28 cellular contexts compared by ENCODE assay signal in the genomic region with DNA sequence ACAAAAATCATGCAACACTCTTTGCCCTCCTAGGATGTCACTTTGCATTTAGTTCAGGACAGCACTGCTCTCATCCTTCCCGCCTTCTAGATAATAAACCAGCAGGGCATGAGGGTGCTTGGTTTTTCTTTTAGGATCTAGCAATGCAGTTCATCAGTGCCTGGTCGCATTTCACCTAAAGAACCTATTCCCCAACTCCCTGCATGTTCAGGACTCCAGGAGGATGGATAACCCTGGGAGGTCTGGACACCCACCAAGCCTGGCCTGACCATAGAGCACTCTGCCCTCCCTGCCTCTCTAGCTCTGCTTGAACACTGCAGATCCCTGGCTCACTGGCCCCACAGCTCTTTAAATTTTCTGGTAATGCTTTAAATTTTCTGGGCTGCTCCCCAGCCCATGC. TPM values are rescaled to one million over a fixed set of nuclear protein-coding genes. Genes with fewer than 3 reads are reported as not detected.
"Had no signal": no experiment of that assay in that cellular context is flagged by ENCODE, and none has a peak within 500 bp of the region (broad histone marks: within the 10 kb centered on the region; RNA-seq: fewer than 3 reads in every experiment).

No MANE protein-coding gene starts in this region.

- ATAC-seq: activated naive CD4-positive, alpha-beta T cell treated with anti-CD3 and anti-CD28 coated beads, Interleukin-2, amount 50 U/mL, for 72 hours; PC-3; Right ventricle myocardium inferior had no signal

- H3K9me3 ChIP-seq: adrenal gland, MG63 had no signal

- H3K36me3 ChIP-seq: adrenal gland, brain microvascular endothelial cell had no signal

- H3K4me3 Mint-ChIP-seq: activated CD4-positive, alpha-beta T cell treated with anti-CD3 and anti-CD28 coated beads, Interleukin-2, amount 10 ng/mL, durations not matched to agents 24 days and 14 days; activated naive CD4-positive, alpha-beta T cell treated with anti-CD3 and anti-CD28 coated beads for 36 hours; T-helper 1 cell treated with Interleukin-12 subunit alpha and Interleukin-12 subunit beta and Interleukin-4 antibody, amounts not matched to agents 30 μg/mL and 1 μg/mL, for 36 hours had no signal

- H3K27ac ChIP-seq: adrenal gland, brain microvascular endothelial cell, RWPE1 had no signal

- H3K27me3 ChIP-seq: adrenal gland, brain microvascular endothelial cell, MG63 had no signal

- DNase-seq: activated CD4-positive, alpha-beta T cell treated with anti-CD3 and anti-CD28 coated beads, Interleukin-2, amount 10 ng/mL, durations not matched to agents 24 days and 14 days; activated CD4-positive, alpha-beta T cell treated with anti-CD3 and anti-CD28 coated beads, Interleukin-2, amount 50 U/mL, for 4 hours; activated CD8-positive, alpha-beta memory T cell treated with anti-CD3 and anti-CD28 coated beads, Interleukin-2, amount 50 U/mL, for 48 hours; activated effector memory CD4-positive, alpha-beta T cell treated with anti-CD3 and anti-CD28 coated beads, Interleukin-2, amount 50 U/mL, for 16 hours; activated naive CD4-positive, alpha-beta T cell treated with anti-CD3 and anti-CD28 coated beads for 36 hours; activated T-cell treated with anti-CD3 and anti-CD28 coated beads, Interleukin-2, amount 50 U/mL, for 48 hours; adrenal gland; brain microvascular endothelial cell; central memory CD4-positive, alpha-beta T cell; Kasumi-1; KBM-7; MG63; NCI-H1048; NCI-H1105 treated with DMSO at 0.1 percent for 48 hours; NCI-H1436; NCI-H1694; NCI-H1930; NCI-H2081 treated with DMSO at 0.1 percent for 48 hours; NCI-H345; NCI-H524 treated with DMSO at 0.1 percent for 48 hours; NK-92 treated with Interleukin-12 subunit alpha and Interleukin-12 subunit beta, amount 100 ng/mL, for 24 hours; PC-3 had no signal

- H3K4me3 ChIP-seq: adrenal gland, MG63 had no signal

- H3K27me3 Mint-ChIP-seq: activated CD4-positive, alpha-beta T cell treated with anti-CD3 and anti-CD28 coated beads, Interleukin-2, amount 10 ng/mL, durations not matched to agents 24 days and 14 days had no signal

- H3K27ac Mint-ChIP-seq: activated naive CD4-positive, alpha-beta T cell treated with anti-CD3 and anti-CD28 coated beads for 36 hours; activated naive CD4-positive, alpha-beta T cell treated with anti-CD3 and anti-CD28 coated beads, Interleukin-2, amount 50 U/mL, for 72 hours had no signal

- H3K9me3 Mint-ChIP-seq: activated CD4-positive, alpha-beta T cell treated with anti-CD3 and anti-CD28 coated beads, Interleukin-2, amount 10 ng/mL, durations not matched to agents 24 days and 14 days; activated naive CD4-positive, alpha-beta T cell treated with anti-CD3 and anti-CD28 coated beads for 36 hours; activated naive CD4-positive, alpha-beta T cell treated with anti-CD3 and anti-CD28 coated beads, Interleukin-2, amount 50 U/mL, for 72 hours; T-helper 1 cell treated with Interleukin-12 subunit alpha and Interleukin-12 subunit beta and Interleukin-4 antibody, amounts not matched to agents 30 μg/mL and 1 μg/mL, for 36 hours; T-helper 2 cell treated with Interferon-gamma antibody and Interleukin-4, amounts not matched to agents 5 μg/mL and 100 μg/mL, for 36 hours had no signal

RNA-seq across cellular contexts. Expression of gene SLFN12, which starts 2.6 kb away (rescaled TPM):
- total RNA-seq: NCI-H460, PC-3 had no signal
